In genomic region chr9:133202688-133203453, GRCh38 we compare ENCODE assay signal across 1 cellular context.
TF ChIP-seq lines count a peak whose summit lies in the region.

No MANE protein-coding gene starts in this region.

TF ChIP-seq in HEK293, 187 proteins besides CTCF, POLR2A, EP300 and RAD21:
- TF ChIP-seq ZNF629 (tag by site-specific recombination; IDR thresholded peaks at IDR 0.05) (no peak), ZNF121 (tag by site-specific recombination; IDR thresholded peaks at IDR 0.05) (no peak), ZBTB8A (tag by site-specific recombination; IDR thresholded peaks at IDR 0.05) (no peak), ZBTB7A (tag by site-specific recombination; IDR thresholded peaks at IDR 0.05; ENCODE audit: low read depth) (0 out of 2 replicates have a peak, but pooled peaks have one; percentile 35), ZNF416 (tag by site-specific recombination; IDR thresholded peaks at IDR 0.05) (no peak), PBX3 (CRISPR knock-in tag; IDR thresholded peaks at IDR 0.05) (no peak), PRDM10 (tag by site-specific recombination; IDR thresholded peaks at IDR 0.05) (peak; percentile 72), ZNF335 (tag by site-specific recombination; conservative IDR thresholded peaks at IDR 0.05) (no peak), ZNF670 (tag by site-specific recombination; IDR thresholded peaks at IDR 0.05; ENCODE audit: low read depth) (no peak), ZNF221 (tag by site-specific recombination; IDR thresholded peaks at IDR 0.05; ENCODE audit: borderline replicate concordance) (no peak), ZNF311 (tag by site-specific recombination; IDR thresholded peaks at IDR 0.05; ENCODE audit: borderline replicate concordance) (no peak), ZFHX2 (tag by site-specific recombination; conservative IDR thresholded peaks at IDR 0.05) (peak; percentile 66), ZFP3 (tag by site-specific recombination; IDR thresholded peaks at IDR 0.05; ENCODE audit: low read depth) (no peak), EGR2 (tag by site-specific recombination; IDR thresholded peaks at IDR 0.05; ENCODE audit: low read depth) (peak; percentile 55; the same call in 1 of the 2 replicates), FEZF1 (tag by site-specific recombination; IDR thresholded peaks at IDR 0.05) (no peak), ZSCAN4 (tag by site-specific recombination; IDR thresholded peaks at IDR 0.05) (0 out of 2 replicates have a peak, but pooled peaks have one; percentile 14), ZNF623 (tag by site-specific recombination; IDR thresholded peaks at IDR 0.05) (no peak), ZNF658 (tag by site-specific recombination; IDR thresholded peaks at IDR 0.05) (no peak), ZNF138 (tag by site-specific recombination; IDR thresholded peaks at IDR 0.05; ENCODE audit: borderline replicate concordance) (no peak), ZNF518A (tag by site-specific recombination; conservative IDR thresholded peaks at IDR 0.05; ENCODE audit: low read depth) (no peak), OVOL3 (tag by site-specific recombination; IDR thresholded peaks at IDR 0.05) (no peak), REPIN1 (tag by site-specific recombination; IDR thresholded peaks at IDR 0.05; ENCODE audit: low read depth) (no peak)
